Comparison of ENCODE assay signal across 8 cellular contexts in the genomic region with DNA sequence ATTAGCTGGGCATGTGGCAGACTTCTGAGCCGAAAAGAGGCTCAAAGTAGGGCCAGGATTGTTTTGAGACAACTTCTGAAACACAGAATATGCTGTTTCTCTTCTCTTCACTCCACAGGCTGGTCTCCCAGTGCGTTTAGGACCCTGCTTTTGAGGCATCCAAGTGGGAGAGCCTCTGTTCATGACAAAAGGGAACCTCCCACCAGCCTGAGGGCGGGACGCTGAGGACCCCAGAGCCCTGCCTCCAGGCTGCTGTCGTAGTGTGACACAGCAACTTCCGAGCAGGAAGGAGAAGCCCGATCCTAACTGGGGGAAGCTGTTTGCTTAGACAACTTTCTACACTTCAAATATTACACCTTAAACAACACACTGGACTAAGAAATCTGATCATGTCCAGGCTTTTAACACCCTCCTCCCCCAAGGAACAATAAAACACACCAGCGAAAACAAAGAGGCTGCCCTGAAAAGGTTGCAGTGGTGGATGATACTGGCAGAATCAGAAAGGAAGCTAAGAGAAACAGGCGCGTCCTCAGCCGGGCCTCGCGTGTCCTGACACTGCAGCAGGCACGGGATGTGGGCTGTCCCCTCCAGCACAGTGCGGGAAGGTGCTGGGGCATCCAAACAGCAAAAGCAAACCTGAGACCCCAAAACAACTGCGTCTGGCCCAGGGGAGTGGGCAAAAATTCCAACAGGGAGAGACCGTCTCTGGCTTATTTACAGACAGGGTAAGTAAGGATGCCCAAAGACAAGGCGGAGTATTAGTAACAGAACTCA. TPM values are rescaled to one million over a fixed set of nuclear protein-coding genes. Genes with fewer than 3 reads are reported as not detected.
A peak's percentile ranks its signal among the peaks of the same experiment; 100 is the strongest.
DNase-seq lines count a peak whose midpoint lies in the region; ATAC-seq and FAIRE-seq lines count a peak whose summit lies in the region.

No MANE protein-coding gene starts in this region.

- peak overlapping the region; percentile 82 for H2BK120ac ChIP-seq in mesendoderm (ENCODE audit: low read depth, low read length)

- peak in 5 of 6 experiments; percentile 16 to 73 (median 52) for DNase-seq in stimulated activated naive CD4-positive, alpha-beta T cell (lab: John Stamatoyannopoulos, UW)
- no peak for DNase-seq in stimulated activated naive CD4-positive, alpha-beta T cell treated with Interleukin-2 at 50 U/mL for 16 hours (lab: John Stamatoyannopoulos, UW)
- DNase-seq in NCI-H146 treated with DMSO at 0.1 percent for 48 hours (lab: John Stamatoyannopoulos, UW; ENCODE audit: unreplicated experiment) (peak; percentile 51), mesendoderm (peak; percentile 96), substantia nigra (lab: John Stamatoyannopoulos, UW) (peak in 37 of 49 donors; percentile 10 to 73 (median 40))
- peak; percentile 13 for DNase-seq in activated CD4-positive, alpha-beta T cell treated with anti-CD3 and anti-CD28 coated beads, Interleukin-2, amount 50 U/mL, for 1 hour

- H2BK15ac ChIP-seq in mesendoderm (replicated peaks; ENCODE audit: low read depth) = no peak overlapping the region

- peaks cover 15% of the 10 kb centered on the region for H3K79me1 ChIP-seq in mesendoderm (ENCODE audit: low read length)

- no peaks in the 10 kb centered on the region for H3K27me3 ChIP-seq in mesendoderm (ENCODE audit: insufficient read depth, low read length, poor library complexity)

- peak overlapping the region; percentile 90 for H2BK5ac ChIP-seq in mesendoderm (ENCODE audit: low read length)

- H3K18ac ChIP-seq in mesendoderm (ENCODE audit: low read length) = peak overlapping the region; percentile 95

- peak overlapping the region; percentile 50 for H2AK5ac ChIP-seq in mesendoderm (ENCODE audit: low read length)

- WGBS in mesendoderm (ENCODE audit: extremely low coverage, insufficient coverage, low lambda C conversion rate) = no CpG with 5 or more reads among the region's 18 CpGs

- H3K4ac ChIP-seq in mesendoderm (ENCODE audit: low read depth, low read length) = peak overlapping the region; percentile 96

- FAIRE-seq in endometrium (lab: Jason Lieb, UNC) = peak; percentile 58

- peaks cover 24% of the 10 kb centered on the region for H3K4me1 ChIP-seq in mesendoderm (ENCODE audit: control insufficient read depth, low read depth, low read length)

- H3K79me2 ChIP-seq in mesendoderm (ENCODE audit: control insufficient read depth, insufficient read depth, low read length) = peaks cover 29% of the 10 kb centered on the region

- H3K27ac ChIP-seq in mesendoderm (ENCODE audit: low read depth, low read length) = peak overlapping the region; percentile 97
- H3K27ac ChIP-seq in substantia nigra (ENCODE audit: low read depth, low read length, poor library complexity, severe bottlenecking) = peak overlapping the region; percentile 68

- peak overlapping the region; percentile 83 for H3K9ac ChIP-seq in mesendoderm (ENCODE audit: low read length)

- ATAC-seq in HG02759 (IDR thresholded peaks at IDR 0.05; ENCODE audit: unreplicated experiment) = peak; percentile 61

- H3K36me3 ChIP-seq in mesendoderm (ENCODE audit: control insufficient read depth, insufficient read depth, low read length) = no peaks in the 10 kb centered on the region

- no peak overlapping the region for H3K23ac ChIP-seq in mesendoderm (ENCODE audit: low read length)

- H4K8ac ChIP-seq in mesendoderm (ENCODE audit: low read depth, low read length) = no peak overlapping the region

- H3K4me2 ChIP-seq in mesendoderm (ENCODE audit: low read length) = peak overlapping the region; percentile 75

- peak overlapping the region; percentile 94 for H3K56ac ChIP-seq in mesendoderm (ENCODE audit: low read length)

- H3K4me3 ChIP-seq in mesendoderm (ENCODE audit: low read length) = peak overlapping the region; percentile 15

- peak overlapping the region; percentile 60 for H4K5ac ChIP-seq in mesendoderm (ENCODE audit: low read length)

RNA-seq across cellular contexts. Expression of a gene that starts 9.3 kb away (rescaled TPM):
- 9.4 TPM for polyA plus RNA-seq in mesendoderm (2013, experiment 1 of 2)
- polyA plus RNA-seq in mesendoderm (2013, experiment 2 of 2) = 9.0 TPM
